ENCODE assay signal across 2 cellular contexts in genomic region chrX:42189601-42190000, GRCh38.
TF ChIP-seq lines count a peak whose summit lies in the region.

No MANE protein-coding gene starts in this region.

TF ChIP-seq in neural cell, 6 proteins besides CTCF, POLR2A, EP300 and RAD21 (continued from another document):
- TF ChIP-seq MXI1 (conservative IDR thresholded peaks at IDR 0.05; ENCODE audit: poor library complexity, severe bottlenecking) = no peak
- TF ChIP-seq SMC3 (conservative IDR thresholded peaks at IDR 0.05; ENCODE audit: poor library complexity) = no peak
- no peak for TF ChIP-seq REST (IDR thresholded peaks at IDR 0.05; ENCODE audit: borderline replicate concordance)
TF ChIP-seq in neural cell: peak in this region for 0.

TF ChIP-seq in WTC11, 78 proteins besides CTCF, POLR2A, EP300 and RAD21 (continued from another document):
- TF ChIP-seq, protein P1, sequence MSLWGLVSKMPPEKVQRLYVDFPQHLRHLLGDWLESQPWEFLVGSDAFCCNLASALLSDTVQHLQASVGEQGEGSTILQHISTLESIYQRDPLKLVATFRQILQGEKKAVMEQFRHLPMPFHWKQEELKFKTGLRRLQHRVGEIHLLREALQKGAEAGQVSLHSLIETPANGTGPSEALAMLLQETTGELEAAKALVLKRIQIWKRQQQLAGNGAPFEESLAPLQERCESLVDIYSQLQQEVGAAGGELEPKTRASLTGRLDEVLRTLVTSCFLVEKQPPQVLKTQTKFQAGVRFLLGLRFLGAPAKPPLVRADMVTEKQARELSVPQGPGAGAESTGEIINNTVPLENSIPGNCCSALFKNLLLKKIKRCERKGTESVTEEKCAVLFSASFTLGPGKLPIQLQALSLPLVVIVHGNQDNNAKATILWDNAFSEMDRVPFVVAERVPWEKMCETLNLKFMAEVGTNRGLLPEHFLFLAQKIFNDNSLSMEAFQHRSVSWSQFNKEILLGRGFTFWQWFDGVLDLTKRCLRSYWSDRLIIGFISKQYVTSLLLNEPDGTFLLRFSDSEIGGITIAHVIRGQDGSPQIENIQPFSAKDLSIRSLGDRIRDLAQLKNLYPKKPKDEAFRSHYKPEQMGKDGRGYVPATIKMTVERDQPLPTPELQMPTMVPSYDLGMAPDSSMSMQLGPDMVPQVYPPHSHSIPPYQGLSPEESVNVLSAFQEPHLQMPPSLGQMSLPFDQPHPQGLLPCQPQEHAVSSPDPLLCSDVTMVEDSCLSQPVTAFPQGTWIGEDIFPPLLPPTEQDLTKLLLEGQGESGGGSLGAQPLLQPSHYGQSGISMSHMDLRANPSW (CRISPR knock-in tag; conservative IDR thresholded peaks at IDR 0.05; ENCODE audit: low read depth) = no peak
- TF ChIP-seq, protein P2, sequence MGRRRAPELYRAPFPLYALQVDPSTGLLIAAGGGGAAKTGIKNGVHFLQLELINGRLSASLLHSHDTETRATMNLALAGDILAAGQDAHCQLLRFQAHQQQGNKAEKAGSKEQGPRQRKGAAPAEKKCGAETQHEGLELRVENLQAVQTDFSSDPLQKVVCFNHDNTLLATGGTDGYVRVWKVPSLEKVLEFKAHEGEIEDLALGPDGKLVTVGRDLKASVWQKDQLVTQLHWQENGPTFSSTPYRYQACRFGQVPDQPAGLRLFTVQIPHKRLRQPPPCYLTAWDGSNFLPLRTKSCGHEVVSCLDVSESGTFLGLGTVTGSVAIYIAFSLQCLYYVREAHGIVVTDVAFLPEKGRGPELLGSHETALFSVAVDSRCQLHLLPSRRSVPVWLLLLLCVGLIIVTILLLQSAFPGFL (CRISPR knock-in tag; IDR thresholded peaks at IDR 0.05; ENCODE audit: borderline replicate concordance) = no peak
- TF ChIP-seq ATF1 (CRISPR knock-in tag; IDR thresholded peaks at IDR 0.05) (no peak), FOXK1 (CRISPR knock-in tag; IDR thresholded peaks at IDR 0.05) (no peak)
- TF ChIP-seq, protein P3, sequence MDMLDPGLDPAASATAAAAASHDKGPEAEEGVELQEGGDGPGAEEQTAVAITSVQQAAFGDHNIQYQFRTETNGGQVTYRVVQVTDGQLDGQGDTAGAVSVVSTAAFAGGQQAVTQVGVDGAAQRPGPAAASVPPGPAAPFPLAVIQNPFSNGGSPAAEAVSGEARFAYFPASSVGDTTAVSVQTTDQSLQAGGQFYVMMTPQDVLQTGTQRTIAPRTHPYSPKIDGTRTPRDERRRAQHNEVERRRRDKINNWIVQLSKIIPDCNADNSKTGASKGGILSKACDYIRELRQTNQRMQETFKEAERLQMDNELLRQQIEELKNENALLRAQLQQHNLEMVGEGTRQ (CRISPR knock-in tag; IDR thresholded peaks at IDR 0.05) = no peak
- TF ChIP-seq, protein P4, sequence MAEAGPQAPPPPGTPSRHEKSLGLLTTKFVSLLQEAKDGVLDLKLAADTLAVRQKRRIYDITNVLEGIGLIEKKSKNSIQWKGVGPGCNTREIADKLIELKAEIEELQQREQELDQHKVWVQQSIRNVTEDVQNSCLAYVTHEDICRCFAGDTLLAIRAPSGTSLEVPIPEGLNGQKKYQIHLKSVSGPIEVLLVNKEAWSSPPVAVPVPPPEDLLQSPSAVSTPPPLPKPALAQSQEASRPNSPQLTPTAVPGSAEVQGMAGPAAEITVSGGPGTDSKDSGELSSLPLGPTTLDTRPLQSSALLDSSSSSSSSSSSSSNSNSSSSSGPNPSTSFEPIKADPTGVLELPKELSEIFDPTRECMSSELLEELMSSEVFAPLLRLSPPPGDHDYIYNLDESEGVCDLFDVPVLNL (CRISPR knock-in tag; IDR thresholded peaks at IDR 0.05; ENCODE audit: borderline replicate concordance, low read depth) = no peak
TF ChIP-seq in WTC11: peak in this region for 0.
